23 cellular contexts compared by ENCODE assay signal in the genomic region with DNA sequence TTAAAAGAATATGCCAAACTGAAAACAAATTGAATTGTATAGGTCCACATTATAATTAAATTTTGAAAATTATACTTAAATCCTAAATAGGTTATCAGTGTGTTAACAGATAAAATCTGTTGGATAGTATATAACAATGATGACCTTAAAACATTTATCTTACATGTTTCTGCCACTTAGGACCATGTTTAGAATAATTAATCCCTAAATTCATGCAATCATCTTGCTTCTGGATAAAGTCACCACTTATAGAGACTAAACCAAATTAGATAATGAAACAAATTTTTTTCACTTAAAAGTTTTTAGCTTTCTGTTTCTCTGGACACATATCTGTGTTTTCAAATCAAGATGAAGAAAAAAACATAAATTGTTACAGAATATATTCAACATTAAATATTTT.
"Had no signal": no experiment of that assay in that cellular context is flagged by ENCODE, and none has a peak within 500 bp of the region (broad histone marks: within the 10 kb centered on the region; RNA-seq: fewer than 3 reads in every experiment).

No MANE protein-coding gene starts in this region.

- FAIRE-seq: endometrium, islet of Langerhans, keratinocyte had no signal

- ATAC-seq: effector memory CD8-positive, alpha-beta T cell; esophagus mucosa; gastroesophageal sphincter; heart left ventricle; left cardiac atrium; left lung; left ventricle myocardium superior; lower lobe of right lung; mucosa of descending colon; naive thymus-derived CD8-positive, alpha-beta T cell had no signal

- DNase-seq: colonic mucosa; cortex of kidney; effector CD8-positive, alpha-beta T cell; effector memory CD8-positive, alpha-beta T cell; endodermal cell; erythroblast; esophagus squamous epithelium; foreskin fibroblast; foreskin melanocyte; heart left ventricle; left cardiac atrium; left lung; left ventricle myocardium superior; lower lobe of right lung; mesenchymal stem cell; mucosa of descending colon; naive B cell; naive thymus-derived CD8-positive, alpha-beta T cell had no signal
